10 cellular contexts compared by ENCODE assay signal in the genomic region with DNA sequence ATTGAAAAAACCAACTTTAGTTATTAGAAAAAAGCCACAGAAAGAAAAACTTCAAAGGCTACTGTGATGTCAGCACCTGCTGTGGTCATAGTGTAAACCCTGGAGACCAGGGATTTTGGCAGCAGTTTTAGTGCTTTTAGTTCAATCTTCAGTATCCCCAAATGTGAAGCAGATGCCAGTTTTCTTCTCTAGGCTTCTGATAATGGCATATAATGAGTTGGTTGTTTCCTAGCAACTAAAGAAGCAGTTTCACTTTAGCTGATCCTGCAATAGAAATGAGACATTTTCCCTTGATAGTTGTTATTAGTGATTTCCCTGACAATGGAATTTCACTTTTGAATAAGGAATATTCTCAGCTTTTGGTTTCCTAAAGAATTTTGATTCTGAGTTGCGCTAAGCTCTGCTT.
DNase-seq lines count a peak whose midpoint lies in the region; ATAC-seq and TF ChIP-seq lines count a peak whose summit lies in the region.
"Had no signal": no experiment of that assay in that cellular context is flagged by ENCODE, and none has a peak within 500 bp of the region (broad histone marks: within the 10 kb centered on the region; RNA-seq: fewer than 3 reads in every experiment).

No MANE protein-coding gene starts in this region.

- WGBS in prostate gland, result 98% methylated on average over 1 of the region's 1 CpG
- 89 to 100% methylated on average over 1 of the region's 1 CpG for WGBS in transverse colon (ENCODE audit: low coverage in 1 of 2), 2 donors

- TF ChIP-seq EP300 in transverse colon (IDR thresholded peaks at IDR 0.05; ENCODE audit: low read depth), result no peak

- ATAC-seq in sciatic nerve, result peak; percentile 71
- ATAC-seq: activated CD4-positive, CD25-positive, alpha-beta regulatory T cell treated with anti-CD3 and anti-CD28 coated beads, Interleukin-2, amount 50 U/mL, for 24 hours had no signal

- no peaks in the 10 kb centered on the region for H3K9me3 ChIP-seq in endocrine pancreas (ENCODE audit: control insufficient read depth, low read length)
- H3K9me3 ChIP-seq in prostate gland, result no peaks in the 10 kb centered on the region
- no peaks in the 10 kb centered on the region for H3K9me3 ChIP-seq in breast epithelium
- H3K9me3 ChIP-seq in transverse colon, result no peaks in the 10 kb centered on the region

- H3K36me3 ChIP-seq in endocrine pancreas (ENCODE audit: control insufficient read depth, insufficient read depth, low read length) (no peaks in the 10 kb centered on the region), prostate gland (no peaks in the 10 kb centered on the region), breast epithelium (no peaks in the 10 kb centered on the region), transverse colon (no peaks in the 10 kb centered on the region)

- H3K27me3 ChIP-seq in endocrine pancreas (ENCODE audit: control insufficient read depth, insufficient read depth, low read length) (no peaks in the 10 kb centered on the region), prostate gland (replicated peaks; ENCODE audit: insufficient read depth) (no peaks in the 10 kb centered on the region), breast epithelium (no peaks in the 10 kb centered on the region), transverse colon (no peaks in the 10 kb centered on the region)

- H3K27ac ChIP-seq in prostate gland, result no peak overlapping the region
- H3K27ac ChIP-seq in breast epithelium, result no peak overlapping the region
- no peak overlapping the region for H3K27ac ChIP-seq in transverse colon

- H3K4me3 ChIP-seq in endocrine pancreas (ENCODE audit: control insufficient read depth, insufficient read depth, low read length) (peak overlapping the region; percentile 87), prostate gland (no peak overlapping the region), breast epithelium (no peak overlapping the region), transverse colon (no peak overlapping the region)

- H3K9ac ChIP-seq in endocrine pancreas (ENCODE audit: control insufficient read depth, insufficient read depth, low read length), result no peak overlapping the region

- TF ChIP-seq CTCF in prostate gland (IDR thresholded peaks at IDR 0.05) (no peak), breast epithelium (IDR thresholded peaks at IDR 0.05) (no peak), transverse colon (IDR thresholded peaks at IDR 0.05) (no peak)

- H3K4me1 ChIP-seq in endocrine pancreas (ENCODE audit: control insufficient read depth, insufficient read depth, low read length) (peaks cover 16% of the 10 kb centered on the region), prostate gland (replicated peaks) (no peaks in the 10 kb centered on the region), breast epithelium (no peaks in the 10 kb centered on the region), transverse colon (peaks cover 0 to 24% (median 5%) of the 10 kb centered on the region in 4 donors)

- no peak for TF ChIP-seq POLR2A in prostate gland (IDR thresholded peaks at IDR 0.05)
- no peak for TF ChIP-seq POLR2A in breast epithelium (IDR thresholded peaks at IDR 0.05)
- TF ChIP-seq POLR2A in transverse colon (IDR thresholded peaks at IDR 0.05), result no peak

- intact Hi-C loops in sciatic nerve (cut with DNase I), result no loop called here
- intact Hi-C loops in prostate gland (cut with DNase I), result no loop called here
- intact Hi-C loops in breast epithelium (cut with DNase I; ENCODE audit: low total_unique reads), result no loop called here
- intact Hi-C loops in transverse colon (cut with DNase I; ENCODE audit: low total_unique reads), result no loop called here

- in situ Hi-C loops in transverse colon (cut with MboI; ENCODE audit: low pct_ligation_motif_present in 1 of 4, low pct_unique_long_range_greater_than_20kb in 1 of 4, low sequenced_read_pairs in 3 of 4), result no loop called here

- peak; percentile 31 for DNase-seq in NCI-H2029 (lab: John Stamatoyannopoulos, UW)
- DNase-seq in NCI-H2029 treated with DMSO at 0.1 percent for 48 hours (lab: John Stamatoyannopoulos, UW), result no peak
- DNase-seq in NCI-H1694 treated with DMSO at 0.1 percent for 48 hours (lab: John Stamatoyannopoulos, UW), result peak; percentile 61
- no peak for DNase-seq in sciatic nerve (ENCODE audit: low spot score)
- no peak for DNase-seq in prostate gland (ENCODE audit: low spot score)
- no peak for DNase-seq in breast epithelium (ENCODE audit: low spot score in 2 of 2)
- DNase-seq in transverse colon, result no peak
- DNase-seq: NCI-H510A had no signal

Comparison
In these comparisons a context has a peak if more than half of its experiments do, and no peak if none do; other contexts are left out.
1. DNase-seq: peak in NCI-H2029 (single experiment) and NCI-H1694 treated with DMSO at 0.1 percent for 48 hours (single experiment); none in NCI-H2029 treated with DMSO at 0.1 percent for 48 hours (single experiment), sciatic nerve (single experiment), prostate gland (single experiment), breast epithelium (0 of 2) and transverse colon (single experiment).